Comparison of ENCODE assay signal across 1 cellular context in the genomic region with DNA sequence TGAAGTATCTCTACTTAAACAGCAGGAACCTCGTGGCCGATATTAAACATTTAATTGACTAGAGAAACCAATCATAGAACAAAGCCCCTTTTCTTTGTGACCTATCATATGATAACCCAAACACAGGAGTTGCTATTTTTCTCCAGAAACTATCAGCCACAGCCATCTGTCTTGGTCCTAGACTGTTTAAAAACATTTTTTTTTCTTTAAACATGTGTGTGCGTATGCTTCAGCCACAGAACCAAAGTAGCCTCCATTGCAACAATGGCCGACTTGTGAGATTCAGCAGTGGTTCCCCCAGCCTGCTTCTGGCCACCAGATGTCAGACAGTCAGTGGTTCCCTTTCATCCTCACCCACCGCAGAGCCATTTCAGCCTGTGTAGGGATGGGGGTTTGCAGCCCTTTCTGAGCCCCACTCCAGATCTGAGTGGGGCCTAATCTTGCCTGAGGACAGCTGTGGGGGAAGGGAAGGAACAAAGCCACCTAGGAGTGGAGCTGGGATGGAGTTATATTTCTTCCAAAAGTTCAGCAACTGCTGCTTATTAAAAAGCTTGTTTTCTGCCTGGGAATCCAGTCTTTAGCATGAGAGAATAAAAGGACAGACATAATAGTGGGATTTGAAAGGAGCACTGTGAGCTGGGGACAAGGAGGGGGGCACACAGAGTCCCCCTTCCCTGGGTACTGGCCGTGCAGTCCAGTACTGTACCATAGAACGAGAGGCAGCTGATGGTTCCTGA.
TF ChIP-seq lines count a peak whose summit lies in the region.

No MANE protein-coding gene starts in this region.

TF ChIP-seq in GM23338, 12 proteins besides CTCF, POLR2A, EP300 and RAD21 (continued from another document):
- TF ChIP-seq ZNF462 (CRISPR knock-in tag; IDR thresholded peaks at IDR 0.05) (no peak), POLR2AphosphoS5 (IDR thresholded peaks at IDR 0.05; ENCODE audit: low read depth) (no peak), EZH2phosphoT487 (IDR thresholded peaks at IDR 0.05; ENCODE audit: unreplicated experiment) (no peak), EZH2 (IDR thresholded peaks at IDR 0.05; ENCODE audit: low read depth, unreplicated experiment) (no peak), CREB1 (CRISPR knock-in tag; IDR thresholded peaks at IDR 0.05; ENCODE audit: low read depth) (no peak), STAT1 (IDR thresholded peaks at IDR 0.05; ENCODE audit: unreplicated experiment) (no peak), ETS1 (IDR thresholded peaks at IDR 0.05) (no peak), JUNB (IDR thresholded peaks at IDR 0.05; ENCODE audit: unreplicated experiment) (no peak), ZNF331 (CRISPR knock-in tag; IDR thresholded peaks at IDR 0.05; ENCODE audit: low read depth) (no peak)
TF ChIP-seq in GM23338: peak in this region for 0.
